15 cellular contexts compared by ENCODE assay signal in genomic region chr4:130124066-130124465, GRCh38.
"Had no signal": no experiment of that assay in that cellular context is flagged by ENCODE, and none has a peak within 500 bp of the region (broad histone marks: within the 10 kb centered on the region; RNA-seq: fewer than 3 reads in every experiment).

No MANE protein-coding gene starts in this region.

- H3K27me3 ChIP-seq: left lung had no signal

- H3K4me1 ChIP-seq: left lung, psoas muscle had no signal

- H3K4me3 Mint-ChIP-seq: activated naive CD8-positive, alpha-beta T cell treated with anti-CD3 and anti-CD28 coated beads, Interleukin-2, amount 10 ng/mL, durations not matched to agents 7 days and 5 days; naive thymus-derived CD4-positive, alpha-beta T cell had no signal

- H3K4me1 Mint-ChIP-seq: activated naive CD8-positive, alpha-beta T cell treated with anti-CD3 and anti-CD28 coated beads, Interleukin-2, amount 10 ng/mL, durations not matched to agents 7 days and 5 days; naive thymus-derived CD4-positive, alpha-beta T cell had no signal

- DNase-seq: activated CD4-positive, CD25-positive, alpha-beta regulatory T cell treated with anti-CD3 and anti-CD28 coated beads, Interleukin-2, amount 50 U/mL, for 72 hours; activated naive CD4-positive, alpha-beta T cell; activated naive CD8-positive, alpha-beta T cell treated with anti-CD3 and anti-CD28 coated beads, Interleukin-2, amount 10 ng/mL, durations not matched to agents 7 days and 5 days; activated T-cell treated with anti-CD3 and anti-CD28 coated beads for 4 hours; aorta; islet precursor cell; left lung; mammary epithelial cell; mucosa of descending colon; naive thymus-derived CD4-positive, alpha-beta T cell; psoas muscle; stimulated activated CD4-positive, alpha-beta T cell treated with anti-CD3 and anti-CD28 coated beads, Interleukin-12 subunit alpha, Interleukin-12 subunit beta, amount 100 ng/mL, for 4 hours; stimulated activated CD4-positive, alpha-beta T cell treated with anti-CD3 and anti-CD28 coated beads, Interleukin-2, amount 100 ng/mL, for 24 hours had no signal

- ATAC-seq: esophagus mucosa; left lung; mucosa of descending colon; naive thymus-derived CD4-positive, alpha-beta T cell; psoas muscle had no signal

- H3K9me3 ChIP-seq: left lung, mucosa of descending colon, psoas muscle, thoracic aorta had no signal

- H3K27ac Mint-ChIP-seq: activated naive CD8-positive, alpha-beta T cell treated with anti-CD3 and anti-CD28 coated beads, Interleukin-2, amount 10 ng/mL, durations not matched to agents 7 days and 5 days; naive thymus-derived CD4-positive, alpha-beta T cell had no signal

- H3K36me3 ChIP-seq: left lung, thoracic aorta had no signal

- H3K36me3 Mint-ChIP-seq: activated naive CD8-positive, alpha-beta T cell treated with anti-CD3 and anti-CD28 coated beads, Interleukin-2, amount 10 ng/mL, durations not matched to agents 7 days and 5 days; naive thymus-derived CD4-positive, alpha-beta T cell had no signal

- H3K27ac ChIP-seq: left lung, psoas muscle, thoracic aorta had no signal

- H3K4me3 ChIP-seq: left lung, mucosa of descending colon, psoas muscle, thoracic aorta had no signal

- H3K27me3 Mint-ChIP-seq: activated naive CD8-positive, alpha-beta T cell treated with anti-CD3 and anti-CD28 coated beads, Interleukin-2, amount 10 ng/mL, durations not matched to agents 7 days and 5 days; naive thymus-derived CD4-positive, alpha-beta T cell had no signal
